In genomic region chr7:143375298-143376034, GRCh38 we compare ENCODE assay signal across 11 cellular contexts. TPM values are rescaled to one million over a fixed set of nuclear protein-coding genes. Genes with fewer than 3 reads are reported as not detected.
DNase-seq lines count a peak whose midpoint lies in the region; ATAC-seq and TF ChIP-seq lines count a peak whose summit lies in the region.
"Had no signal": no experiment of that assay in that cellular context is flagged by ENCODE, and none has a peak within 500 bp of the region (broad histone marks: within the 10 kb centered on the region; RNA-seq: fewer than 3 reads in every experiment).

No MANE protein-coding gene starts in this region.

- TF ChIP-seq CTCF in tibial artery (IDR thresholded peaks at IDR 0.05): no peak

- intact Hi-C loops in tibial artery (cut with DNase I; ENCODE audit: low total_unique reads): no loop called here

- H3K4me3 ChIP-seq in tibial artery: no peak overlapping the region
- H3K4me3 ChIP-seq: body of pancreas had no signal

- H3K27me3 ChIP-seq in tibial artery: no peaks in the 10 kb centered on the region
- H3K27me3 ChIP-seq: body of pancreas had no signal

- no peak for ATAC-seq in GM19463 (IDR thresholded peaks at IDR 0.05; ENCODE audit: unreplicated experiment)
- ATAC-seq: body of pancreas had no signal

- no peak overlapping the region for H3K27ac ChIP-seq in tibial artery

- DNase-seq in A172 (ENCODE audit: low spot score): peak; percentile 72
- DNase-seq in KG1 (lab: John Stamatoyannopoulos, UW): peak; percentile 50
- peak; percentile 50 for DNase-seq in activated CD8-positive, alpha-beta memory T cell treated with anti-CD3 and anti-CD28 coated beads, Interleukin-2, amount 50 U/mL, for 1 hour (ENCODE audit: extremely low read depth)
- peak; percentile 62 for DNase-seq in kidney tubule cell (ENCODE audit: low spot score)
- DNase-seq in tibial artery: no peak
- no peak for DNase-seq in SHP77 (lab: John Stamatoyannopoulos, UW)
- no peak for DNase-seq in HT-29 (ENCODE audit: low spot score)
- DNase-seq: Calu3 had no signal

- H3K4me1 ChIP-seq in tibial artery: peaks cover 0 to 23% (median 14%) of the 10 kb centered on the region in 4 donors

- H3K36me3 ChIP-seq in tibial artery: no peaks in the 10 kb centered on the region

- H3K9me3 ChIP-seq in tibial artery: no peaks in the 10 kb centered on the region
- H3K9me3 ChIP-seq: body of pancreas had no signal

RNA-seq across cellular contexts. Expression of gene ZYX, which starts 5.7 kb away (rescaled TPM):
- total RNA-seq in A172 (2014; rRNA removed; shearing (Covaris generic)): 53.2 and 57.0 TPM in 2 replicates
- 116 and 148 TPM in 2 replicates for total RNA-seq in HT-29 (2014; rRNA removed; shearing (Covaris generic))

RNA-seq across cellular contexts. Expression of gene FAM131B, which starts 13.0 kb away (rescaled TPM):
- 3.9 and 7.1 TPM in 2 replicates for total RNA-seq in A172 (2014; rRNA removed; shearing (Covaris generic))
- 13.2 and 17.6 TPM in 2 replicates for total RNA-seq in HT-29 (2014; rRNA removed; shearing (Covaris generic))

RNA-seq across cellular contexts. Expression of gene EPHA1, which starts 33.2 kb away (rescaled TPM):
- total RNA-seq in A172 (2014; rRNA removed; shearing (Covaris generic)): 0.03 TPM in 1 of 2 replicates, not detected in the other
- total RNA-seq in HT-29 (2014; rRNA removed; shearing (Covaris generic)): 54.3 and 65.6 TPM in 2 replicates

RNA-seq across cellular contexts. Expression of gene CLCN1, which starts 59.6 kb away (rescaled TPM):
- total RNA-seq in A172 (2014; rRNA removed; shearing (Covaris generic)): not detected in 2 replicates
- 2.8 and 3.0 TPM in 2 replicates for total RNA-seq in HT-29 (2014; rRNA removed; shearing (Covaris generic))
- total RNA-seq: body of pancreas, kidney epithelial cell had no signal

Comparison
In these comparisons a context has a peak if more than half of its experiments do, and no peak if none do; other contexts are left out.
1. DNase-seq: peak in A172 (single experiment), KG1 (single experiment), activated CD8-positive, alpha-beta memory T cell treated with anti-CD3 and anti-CD28 coated beads, Interleukin-2, amount 50 U/mL, for 1 hour (single experiment) and kidney tubule cell (single experiment); none in tibial artery (0 of 2), SHP77 (0 of 2) and HT-29 (single experiment).
2. RNA of gene EPHA1, which starts 33.2 kb away (total RNA-seq): 54.3 to 65.6 TPM in HT-29; 0.03 TPM in A172; every median in the first group is over 10 times any median in the second.